Comparison of ENCODE assay signal across 8 cellular contexts in the genomic region with DNA sequence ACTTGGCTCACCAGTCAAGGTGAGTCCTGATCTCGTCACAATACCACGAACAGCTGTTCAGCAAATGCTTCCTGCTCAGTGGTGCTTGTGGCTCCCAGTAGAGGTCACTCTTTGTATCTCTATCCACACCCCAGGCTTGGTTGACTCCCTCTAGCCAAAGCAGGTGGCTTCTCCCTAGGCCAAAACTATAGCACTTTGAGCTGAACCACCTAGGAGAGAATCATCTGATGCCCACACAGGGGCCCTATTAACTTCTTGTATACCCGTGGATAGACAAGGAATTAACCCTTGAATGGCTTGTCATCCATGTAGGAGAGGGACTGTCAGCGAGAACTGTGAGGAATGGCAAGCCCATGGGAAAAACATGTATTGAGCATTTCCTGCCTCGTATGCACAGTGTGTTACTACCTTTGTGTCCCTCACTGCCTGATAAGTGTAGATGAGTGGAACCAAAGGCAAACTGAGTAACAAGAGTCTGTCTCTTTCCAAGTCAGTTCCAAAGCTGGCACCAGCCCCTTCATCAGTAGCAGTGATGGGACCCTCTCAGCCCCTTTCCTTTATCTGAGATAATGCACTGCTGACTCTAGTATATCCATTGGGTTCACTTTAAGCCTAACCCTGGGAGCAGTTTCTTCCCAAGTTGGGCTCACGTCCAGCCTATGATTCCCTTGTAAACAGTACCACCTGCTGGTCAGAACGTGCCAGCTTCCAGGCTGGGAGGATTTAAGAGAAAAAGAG. TPM values are rescaled to one million over a fixed set of nuclear protein-coding genes. Genes with fewer than 3 reads are reported as not detected.
DNase-seq lines count a peak whose midpoint lies in the region; ATAC-seq and TF ChIP-seq lines count a peak whose summit lies in the region.

No MANE protein-coding gene starts in this region.

- no peak overlapping the region for H3K4me3 ChIP-seq in GM12865 (ENCODE audit: low read depth, low read length)

- TF ChIP-seq CTCF in GM12865 (IDR thresholded peaks at IDR 0.05; ENCODE audit: insufficient read depth, low read depth, low read length, missing control alignments): peak; percentile 65

- peak; percentile 65 for ATAC-seq in HG03378 (IDR thresholded peaks at IDR 0.05; ENCODE audit: unreplicated experiment)

- peak; percentile 74 for DNase-seq in GM12865 (ENCODE audit: low read depth)
- peak; percentile 65 for DNase-seq in NCI-H524 treated with DMSO at 0.1 percent for 48 hours (lab: John Stamatoyannopoulos, UW)
- peak; percentile 57 to 67 for DNase-seq in activated CD4-positive, alpha-beta T cell treated with anti-CD3 and anti-CD28 coated beads, Interleukin-2, amount 50 U/mL, for 48 hours
- DNase-seq in effector CD8-positive, alpha-beta T cell (lab: John Stamatoyannopoulos, UW): peak; percentile 37
- DNase-seq in lung microvascular endothelial cell (ENCODE audit: low read depth in 2 of 2): peak; percentile 88 to 91
- peak; percentile 15 to 22 for DNase-seq in stimulated activated CD8-positive, alpha-beta memory T cell treated with anti-CD3 and anti-CD28 coated beads, Interleukin-15, amount 100 ng/mL, for 4 hours (ENCODE audit: low read depth in 2 of 2)
- no peak for DNase-seq in NK-92 treated with Interleukin-12 subunit alpha and Interleukin-12 subunit beta, amount 100 ng/mL, for 24 hours (lab: John Stamatoyannopoulos, UW)

RNA-seq across cellular contexts. Expression of a gene that starts 42.5 kb away (rescaled TPM):
- total RNA-seq in lung microvascular endothelial cell: 57.8 and 68.7 TPM in 2 replicates
